Comparison of ENCODE assay signal across 8 cellular contexts in the genomic region with DNA sequence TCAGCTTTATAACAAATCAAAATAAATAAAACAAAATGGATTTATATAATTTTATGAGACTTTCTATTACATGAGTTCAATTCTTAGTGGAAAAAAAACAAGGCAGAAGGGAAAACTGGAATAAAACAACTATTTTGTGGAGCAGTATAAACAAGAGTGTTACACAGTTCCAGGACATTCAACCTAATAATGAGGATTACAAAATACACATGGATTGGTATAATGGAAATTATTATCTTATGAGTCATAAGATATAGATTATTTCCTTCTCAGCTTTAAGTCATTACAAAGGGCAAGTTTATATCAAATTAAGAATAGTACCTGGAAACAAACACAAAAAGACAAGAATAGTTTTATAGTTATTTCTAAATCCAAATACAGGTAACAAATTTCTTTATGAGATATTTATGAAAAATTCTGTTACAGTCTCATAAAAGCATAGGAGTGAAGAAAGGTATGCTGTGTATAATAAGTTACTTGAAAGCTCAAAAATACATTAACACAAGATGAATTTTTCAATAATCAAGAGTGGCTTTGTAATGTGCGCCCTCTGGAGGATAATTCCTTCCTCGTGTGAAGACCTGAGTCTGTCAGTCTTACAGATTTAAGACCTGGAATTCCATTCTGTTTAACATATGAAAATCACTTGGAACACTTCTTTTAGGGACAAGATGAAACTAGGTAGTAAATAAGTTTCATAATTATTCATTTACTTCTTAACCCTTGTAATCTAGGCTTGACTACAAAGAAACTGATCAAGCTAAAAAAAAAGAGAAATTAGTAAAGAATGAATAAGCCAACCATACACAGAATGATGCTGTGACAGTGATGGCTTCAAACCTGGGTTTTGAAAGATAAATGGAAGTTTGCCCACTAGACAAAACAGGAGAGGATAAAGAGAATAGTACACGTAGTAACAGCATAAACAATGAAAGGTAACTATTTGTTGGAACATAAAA. TPM values are rescaled to one million over a fixed set of nuclear protein-coding genes. Genes with fewer than 3 reads are reported as not detected.
DNase-seq lines count a peak whose midpoint lies in the region; ATAC-seq and TF ChIP-seq lines count a peak whose summit lies in the region.

No MANE protein-coding gene starts in this region.

- peaks cover 44% of the 10 kb centered on the region for H3K4me1 Mint-ChIP-seq in activated T-cell treated with anti-CD3 and anti-CD28 coated beads, Interleukin-2, amount 50 U/mL, for 4 hours (ENCODE audit: low read depth)

- H3K4me3 Mint-ChIP-seq in activated T-cell treated with anti-CD3 and anti-CD28 coated beads, Interleukin-2, amount 50 U/mL, for 4 hours, result no peak overlapping the region

- TF ChIP-seq POLR2A in NB4 (IDR thresholded peaks at IDR 0.05; ENCODE audit: extremely low read depth, insufficient read length), result no peak
- TF ChIP-seq POLR2A in gastrocnemius medialis (IDR thresholded peaks at IDR 0.05), result no peak

- H3K9me3 Mint-ChIP-seq in activated T-cell treated with anti-CD3 and anti-CD28 coated beads, Interleukin-2, amount 50 U/mL, for 4 hours, result no peaks in the 10 kb centered on the region

- no peak overlapping the region for H3K4me3 ChIP-seq in NB4 (ENCODE audit: low read depth, low read length)
- H3K4me3 ChIP-seq in gastrocnemius medialis, result no peak overlapping the region

- no peak overlapping the region for H3K27ac ChIP-seq in gastrocnemius medialis

- DNase-seq in A172 (ENCODE audit: low spot score) (peak; percentile 43), DMS153 (lab: John Stamatoyannopoulos, UW) (peak; percentile 0), NB4 (ENCODE audit: low read depth) (peak; percentile 65), glomerular visceral epithelial cell (ENCODE audit: extremely low spot score) (peak; percentile 59), gastrocnemius medialis (no peak), NCI-H774 (lab: John Stamatoyannopoulos, UW) (no peak)
- no peak for DNase-seq in activated T-cell treated with anti-CD3 and anti-CD28 coated beads, Interleukin-2, amount 50 U/mL, for 4 hours

- H3K27me3 Mint-ChIP-seq in activated T-cell treated with anti-CD3 and anti-CD28 coated beads, Interleukin-2, amount 50 U/mL, for 4 hours (ENCODE audit: low read depth), result no peaks in the 10 kb centered on the region

- no peaks in the 10 kb centered on the region for H3K27me3 ChIP-seq in gastrocnemius medialis

- no peaks in the 10 kb centered on the region for H3K9me3 ChIP-seq in gastrocnemius medialis

- intact Hi-C loops in gastrocnemius medialis (cut with DNase I; ENCODE audit: low total_unique reads), result loop anchor here (2.0 kb wide), 2 partner anchors 99 to 283 kb away; a partner anchor contains a TSS

- peaks cover 32% of the 10 kb centered on the region for H3K36me3 Mint-ChIP-seq in activated T-cell treated with anti-CD3 and anti-CD28 coated beads, Interleukin-2, amount 50 U/mL, for 4 hours (ENCODE audit: insufficient read depth)

- in situ Hi-C loops in gastrocnemius medialis (cut with MboI; ENCODE audit: low sequenced_read_pairs in 4 of 4), result no loop called here

- H3K4me1 ChIP-seq in gastrocnemius medialis, result peaks cover 35 to 37% of the 10 kb centered on the region in 2 donors

- ATAC-seq in activated T-cell treated with anti-CD3 and anti-CD28 coated beads, Interleukin-2, amount 50 U/mL, for 4 hours, result peak; percentile 35 to 51
- ATAC-seq in gastrocnemius medialis (no peak), HG03457 (IDR thresholded peaks at IDR 0.05; ENCODE audit: unreplicated experiment) (no peak)

- TF ChIP-seq CTCF in NB4 (IDR thresholded peaks at IDR 0.05; ENCODE audit: low read depth, low read length), result peak; percentile 50
- peak in 4 of 5 experiments; percentile 4 to 61 (median 26) for TF ChIP-seq CTCF in gastrocnemius medialis (IDR thresholded peaks at IDR 0.05 in 4 of 5, conservative IDR thresholded peaks at IDR 0.05 in 1 of 5)

- H3K36me3 ChIP-seq in gastrocnemius medialis, result peaks cover 0 to 36% of the 10 kb centered on the region in 2 donors

RNA-seq across cellular contexts. Expression of a gene that starts 9.5 kb away (rescaled TPM):
- total RNA-seq in A172 (2014; rRNA removed; shearing (Covaris generic)), result 72.6 and 102 TPM in 2 replicates
- total RNA-seq in activated T-cell treated with anti-CD3 and anti-CD28 coated beads, Interleukin-2, amount 50 U/mL, for 4 hours, result 100 to 1,000 TPM in 1 of 3 donors, 10 to 100 TPM in 2; 99.4 to 108 (median 99.8) TPM
- total RNA-seq in gastrocnemius medialis, result 10 to 100 TPM; 69.5 to 98.2 (median 93.2) TPM

RNA-seq across cellular contexts. Expression of a gene that starts 24.1 kb away (rescaled TPM):
- 25.7 and 34.5 TPM in 2 replicates for total RNA-seq in A172 (2014; rRNA removed; shearing (Covaris generic))
- 10 to 100 TPM; 23.0 to 25.6 (median 24.5) TPM for total RNA-seq in activated T-cell treated with anti-CD3 and anti-CD28 coated beads, Interleukin-2, amount 50 U/mL, for 4 hours
- total RNA-seq in gastrocnemius medialis, result 10 to 100 TPM; 19.1 to 29.5 (median 22.9) TPM

Comparison
In these comparisons a context has a peak if more than half of its experiments do, and no peak if none do; other contexts are left out.
1. DNase-seq: peak in A172 (single experiment), DMS153 (single experiment), NB4 (single experiment) and glomerular visceral epithelial cell (single experiment); none in activated T-cell treated with anti-CD3 and anti-CD28 coated beads, Interleukin-2, amount 50 U/mL, for 4 hours (single experiment), gastrocnemius medialis (0 of 2) and NCI-H774 (single experiment).
2. ATAC-seq: peak in activated T-cell treated with anti-CD3 and anti-CD28 coated beads, Interleukin-2, amount 50 U/mL, for 4 hours (2 of 2); none in gastrocnemius medialis (0 of 2) and HG03457 (single experiment).